In genomic region chr14:76953196-76953945, GRCh38 we compare ENCODE assay signal across 8 cellular contexts.
DNase-seq lines count a peak whose midpoint lies in the region; ATAC-seq lines count a peak whose summit lies in the region.

No MANE protein-coding gene starts in this region.

- H3K4me1 ChIP-seq in skeletal muscle tissue (ENCODE audit: control insufficient read depth in 3 of 3, insufficient read depth in 3 of 3, low read length in 3 of 3): peaks cover 58 to 65% (median 59%) of the 10 kb centered on the region in 3 donors

- peak; percentile 31 to 63 for ATAC-seq in left cardiac atrium
- no peak for ATAC-seq in HG02678 (IDR thresholded peaks at IDR 0.05; ENCODE audit: unreplicated experiment)
- no peak for ATAC-seq in GM18870 (IDR thresholded peaks at IDR 0.05; ENCODE audit: unreplicated experiment)

- peak overlapping the region; percentile 72 to 87 (median 79) for H3K9ac ChIP-seq in skeletal muscle tissue (ENCODE audit: low read depth in 1 of 3, low read length in 3 of 3)

- H3K4me3 ChIP-seq in skeletal muscle tissue (ENCODE audit: low read length in 3 of 3): peak overlapping the region; percentile 38 to 67 (median 65)

- intact Hi-C loops in left cardiac atrium (cut with DNase I): no loop called here

- peak; percentile 17 for DNase-seq in NK-92 treated with Interleukin-12 subunit alpha and Interleukin-12 subunit beta, amount 100 ng/mL, for 24 hours (lab: John Stamatoyannopoulos, UW)
- DNase-seq in NK-92 (lab: John Stamatoyannopoulos, UW; ENCODE audit: unreplicated experiment) (no peak), RPMI7951 (ENCODE audit: low read depth) (peak; percentile 98), amniotic epithelial cell (ENCODE audit: low read depth) (peak; percentile 80), left cardiac atrium (peak; percentile 71)

- H3K36me3 ChIP-seq in skeletal muscle tissue (ENCODE audit: control insufficient read depth in 3 of 3, insufficient read depth in 3 of 3, low read length in 3 of 3): no peaks in the 10 kb centered on the region

- no peaks in the 10 kb centered on the region for H3K9me3 ChIP-seq in skeletal muscle tissue (ENCODE audit: control insufficient read depth in 3 of 3, low read length in 3 of 3)

- H3K27me3 ChIP-seq in skeletal muscle tissue (ENCODE audit: control insufficient read depth in 3 of 3, insufficient read depth in 3 of 3, low read length in 3 of 3): no peaks in the 10 kb centered on the region

- H3K27ac ChIP-seq in skeletal muscle tissue (ENCODE audit: low read depth, low read length): peak overlapping the region; percentile 94

Comparison
In these comparisons a context has a peak if more than half of its experiments do, and no peak if none do; other contexts are left out.
1. ATAC-seq: peak in left cardiac atrium (2 of 2); none in HG02678 (single experiment) and GM18870 (single experiment).